1 cellular context compared by ENCODE assay signal in the genomic region with DNA sequence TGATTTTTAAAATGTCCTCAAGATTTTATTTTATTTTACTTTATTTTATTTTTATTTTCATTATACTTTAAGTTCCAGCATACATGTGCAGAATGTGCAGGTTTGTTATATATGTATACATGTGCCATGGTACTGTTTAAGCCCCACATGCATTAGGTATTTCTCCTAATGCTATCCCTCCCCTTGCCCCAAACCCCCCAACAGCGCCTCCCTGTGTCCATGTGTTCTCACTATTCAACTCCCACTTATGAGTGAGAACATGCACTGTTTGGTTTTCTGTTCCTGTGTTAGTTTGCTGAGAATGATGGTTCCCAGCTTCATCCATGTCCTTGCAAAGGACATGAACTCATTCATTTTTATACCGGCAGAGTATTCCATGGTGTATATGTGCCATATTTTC. TPM values are rescaled to one million over a fixed set of nuclear protein-coding genes. Genes with fewer than 3 reads are reported as not detected.
"Had no signal": no experiment of that assay in that cellular context is flagged by ENCODE, and none has a peak within 500 bp of the region (broad histone marks: within the 10 kb centered on the region; RNA-seq: fewer than 3 reads in every experiment).

No MANE protein-coding gene starts in this region.

RNA-seq across cellular contexts. Expression of a gene that starts 50.2 kb away (rescaled TPM):
- total RNA-seq: foreskin keratinocyte had no signal
- polyA plus RNA-seq: foreskin keratinocyte had no signal
